In genomic region chr10:77251297-77252013, GRCh38 we compare ENCODE assay signal across 10 cellular contexts.
A peak's percentile ranks its signal among the peaks of the same experiment; 100 is the strongest.
DNase-seq lines count a peak whose midpoint lies in the region; ATAC-seq and TF ChIP-seq lines count a peak whose summit lies in the region.
"Had no signal": no experiment of that assay in that cellular context is flagged by ENCODE, and none has a peak within 500 bp of the region (broad histone marks: within the 10 kb centered on the region; RNA-seq: fewer than 3 reads in every experiment).

No MANE protein-coding gene starts in this region.

- TF ChIP-seq RAD21 in Ishikawa (IDR thresholded peaks at IDR 0.05; ENCODE audit: low read depth) = peak; percentile 70

- peaks cover 1% of the 10 kb centered on the region for H3K27me3 Mint-ChIP-seq in activated T-helper 1 cell treated with anti-CD3 and anti-CD28 coated beads, Interleukin-12 subunit alpha, Interleukin-12 subunit beta, Interleukin-2, Interleukin-4 antibody, amounts not matched to agents 30 ng/mL and 10 ng/mL and 1 ng/mL, durations not matched to agents 14 hours and 24 hours and 36 hours (ENCODE audit: insufficient read depth)

- no peaks in the 10 kb centered on the region for H3K9me3 Mint-ChIP-seq in activated T-helper 1 cell treated with anti-CD3 and anti-CD28 coated beads, Interleukin-12 subunit alpha, Interleukin-12 subunit beta, Interleukin-2, Interleukin-4 antibody, amounts not matched to agents 30 ng/mL and 10 ng/mL and 1 ng/mL, durations not matched to agents 14 hours and 24 hours and 36 hours

- no peaks in the 10 kb centered on the region for H3K36me3 Mint-ChIP-seq in activated T-helper 1 cell treated with anti-CD3 and anti-CD28 coated beads, Interleukin-12 subunit alpha, Interleukin-12 subunit beta, Interleukin-2, Interleukin-4 antibody, amounts not matched to agents 30 ng/mL and 10 ng/mL and 1 ng/mL, durations not matched to agents 14 hours and 24 hours and 36 hours (ENCODE audit: low read depth)

- no peak overlapping the region for H3K4me3 ChIP-seq in adrenal gland
- H3K4me3 ChIP-seq in lower lobe of right lung = no peak overlapping the region
- no peak overlapping the region for H3K4me3 ChIP-seq in uterus
- H3K4me3 ChIP-seq: BLaER1 treated with 17β-estradiol and CSF1 and Interleukin-3, amounts not matched to agents 10 nM and 100 nM had no signal

- H3K4me3 Mint-ChIP-seq in activated T-helper 1 cell treated with anti-CD3 and anti-CD28 coated beads, Interleukin-12 subunit alpha, Interleukin-12 subunit beta, Interleukin-2, Interleukin-4 antibody, amounts not matched to agents 30 ng/mL and 10 ng/mL and 1 ng/mL, durations not matched to agents 14 hours and 24 hours and 36 hours = no peak overlapping the region

- H3K27ac Mint-ChIP-seq in activated T-helper 1 cell treated with anti-CD3 and anti-CD28 coated beads, Interleukin-12 subunit alpha, Interleukin-12 subunit beta, Interleukin-2, Interleukin-4 antibody, amounts not matched to agents 30 ng/mL and 10 ng/mL and 1 ng/mL, durations not matched to agents 14 hours and 24 hours and 36 hours = no peak overlapping the region

- no peak for ATAC-seq in lower lobe of right lung

- H3K4me1 ChIP-seq in adrenal gland (replicated peaks in 1 of 2) (peaks cover 7 to 38% of the 10 kb centered on the region in 2 donors), lower lobe of right lung (peaks cover 11% of the 10 kb centered on the region), uterus (peaks cover 0 to 8% of the 10 kb centered on the region in 2 donors)

- no peaks in the 10 kb centered on the region for H3K36me3 ChIP-seq in adrenal gland (replicated peaks in 1 of 2)
- no peaks in the 10 kb centered on the region for H3K36me3 ChIP-seq in lower lobe of right lung
- no peaks in the 10 kb centered on the region for H3K36me3 ChIP-seq in uterus
- H3K36me3 ChIP-seq: neutrophil had no signal

- intact Hi-C loops in adrenal gland (cut with DNase I) = no loop called here
- intact Hi-C loops in lower lobe of right lung (cut with DNase I) = no loop called here
- intact Hi-C loops in activated T-helper 1 cell treated with anti-CD3 and anti-CD28 coated beads, Interleukin-12 subunit alpha, Interleukin-12 subunit beta, Interleukin-2, Interleukin-4 antibody, amounts not matched to agents 30 ng/mL and 10 ng/mL and 1 ng/mL, durations not matched to agents 14 hours and 24 hours and 36 hours (cut with micrococcal nuclease) = no loop called here
- intact Hi-C loops in uterus (cut with DNase I; ENCODE audit: low total_unique reads) = no loop called here

- DNase-seq in NCI-H1092 treated with DMSO at 0.1 percent for 48 hours (lab: John Stamatoyannopoulos, UW) (peak; percentile 34), NCI-H1092 (lab: John Stamatoyannopoulos, UW) (no peak), adrenal gland (peak; percentile 22 to 69 (median 33)), lower lobe of right lung (no peak), uterus (no peak)
- DNase-seq in effector CD8-positive, alpha-beta T cell (lab: John Stamatoyannopoulos, UW) = no peak
- DNase-seq in activated T-helper 1 cell treated with anti-CD3 and anti-CD28 coated beads, Interleukin-12 subunit alpha, Interleukin-12 subunit beta, Interleukin-2, Interleukin-4 antibody, amounts not matched to agents 30 ng/mL and 10 ng/mL and 1 ng/mL, durations not matched to agents 14 hours and 24 hours and 36 hours (ENCODE audit: low spot score) = no peak

- TF ChIP-seq POLR2A in adrenal gland (IDR thresholded peaks at IDR 0.05) (no peak), uterus (IDR thresholded peaks at IDR 0.05) (no peak)

- H3K27me3 ChIP-seq in adrenal gland (no peaks in the 10 kb centered on the region), lower lobe of right lung (ENCODE audit: low read depth) (no peaks in the 10 kb centered on the region), uterus (no peaks in the 10 kb centered on the region)
- H3K27me3 ChIP-seq: BLaER1 treated with 17β-estradiol and CSF1 and Interleukin-3, amounts not matched to agents 10 nM and 100 nM; neutrophil had no signal

- TF ChIP-seq CTCF in adrenal gland (IDR thresholded peaks at IDR 0.05) = peak; percentile 21 to 43 (median 40)
- TF ChIP-seq CTCF in lower lobe of right lung (IDR thresholded peaks at IDR 0.05) = peak; percentile 42
- no peak for TF ChIP-seq CTCF in uterus (IDR thresholded peaks at IDR 0.05)

- no peaks in the 10 kb centered on the region for H3K4me1 Mint-ChIP-seq in activated T-helper 1 cell treated with anti-CD3 and anti-CD28 coated beads, Interleukin-12 subunit alpha, Interleukin-12 subunit beta, Interleukin-2, Interleukin-4 antibody, amounts not matched to agents 30 ng/mL and 10 ng/mL and 1 ng/mL, durations not matched to agents 14 hours and 24 hours and 36 hours (ENCODE audit: low read depth)

- WGBS in adrenal gland, 4 donors = 52 to 54% (median 52%) methylated on average over 6 of the region's 6 CpGs

- TF ChIP-seq EP300 in Ishikawa (IDR thresholded peaks at IDR 0.05; ENCODE audit: borderline replicate concordance) = no peak

- H3K27ac ChIP-seq in adrenal gland (no peak overlapping the region), lower lobe of right lung (no peak overlapping the region), uterus (peak overlapping the region in 1 of 2 donors; percentile 31)
- H3K27ac ChIP-seq: BLaER1 treated with 17β-estradiol and CSF1 and Interleukin-3, amounts not matched to agents 10 nM and 100 nM; neutrophil had no signal

- H3K9me3 ChIP-seq in adrenal gland (replicated peaks in 1 of 3) (no peaks in the 10 kb centered on the region), lower lobe of right lung (no peaks in the 10 kb centered on the region), uterus (no peaks in the 10 kb centered on the region)
- H3K9me3 ChIP-seq: neutrophil had no signal

TF ChIP-seq in Ishikawa, 13 proteins besides CTCF, POLR2A, EP300 and RAD21:
- TF ChIP-seq CEBPB (IDR thresholded peaks at IDR 0.05) (no peak), EGR1 (IDR thresholded peaks at IDR 0.05) (no peak), CREB1 (IDR thresholded peaks at IDR 0.05; ENCODE audit: low read depth) (no peak), YY1 (IDR thresholded peaks at IDR 0.05; ENCODE audit: low read depth) (no peak), MAX (IDR thresholded peaks at IDR 0.05) (no peak), REST (IDR thresholded peaks at IDR 0.05; ENCODE audit: low read depth) (no peak), NFIC (IDR thresholded peaks at IDR 0.05) (no peak), FOXM1 (IDR thresholded peaks at IDR 0.05; ENCODE audit: borderline replicate concordance, low read depth) (no peak), TEAD4 (IDR thresholded peaks at IDR 0.05) (no peak), USF1 (IDR thresholded peaks at IDR 0.05) (no peak), TCF12 (IDR thresholded peaks at IDR 0.05; ENCODE audit: low read depth) (no peak), ZBTB7A (IDR thresholded peaks at IDR 0.05; ENCODE audit: low read depth) (no peak), TAF1 (IDR thresholded peaks at IDR 0.05; ENCODE audit: low read depth) (no peak)

Comparison
In these comparisons a context has a peak if more than half of its experiments do, and no peak if none do; other contexts are left out.
1. DNase-seq: peak in NCI-H1092 treated with DMSO at 0.1 percent for 48 hours (single experiment) and adrenal gland (7 of 7); none in NCI-H1092 (single experiment), lower lobe of right lung (single experiment), effector CD8-positive, alpha-beta T cell (single experiment), activated T-helper 1 cell treated with anti-CD3 and anti-CD28 coated beads, Interleukin-12 subunit alpha, Interleukin-12 subunit beta, Interleukin-2, Interleukin-4 antibody, amounts not matched to agents 30 ng/mL and 10 ng/mL and 1 ng/mL, durations not matched to agents 14 hours and 24 hours and 36 hours (single experiment) and uterus (0 of 2).
2. CTCF ChIP-seq: peak in adrenal gland (6 of 6) and lower lobe of right lung (single experiment); none in uterus (0 of 4).